ENCODE assay signal across 19 cellular contexts in genomic region chr2:9775999-9776685, GRCh38.
"Had no signal": no experiment of that assay in that cellular context is flagged by ENCODE, and none has a peak within 500 bp of the region (broad histone marks: within the 10 kb centered on the region; RNA-seq: fewer than 3 reads in every experiment).

No MANE protein-coding gene starts in this region.

- H3K27ac ChIP-seq: heart left ventricle, psoas muscle, right lobe of liver, tibial artery had no signal

- FAIRE-seq: colon, frontal cortex, islet of Langerhans had no signal

- H3K9me3 ChIP-seq: heart left ventricle, psoas muscle, right lobe of liver, tibial artery had no signal

- H3K36me3 ChIP-seq: heart left ventricle, right lobe of liver, tibial artery had no signal

- DNase-seq: dermis blood vessel endothelial cell; hypothalamus; mesenchymal stem cell; midbrain; psoas muscle; retina; right lobe of liver; stimulated activated CD4-positive, alpha-beta T cell treated with anti-CD3 and anti-CD28 coated beads, Interleukin-15, amount 100 ng/mL, for 24 hours; stimulated activated CD4-positive, alpha-beta T cell treated with anti-CD3 and anti-CD28 coated beads, Interleukin-1b, Interleukin-23, amount 100 ng/mL, for 48 hours; stimulated activated CD4-positive, alpha-beta T cell treated with anti-CD3 and anti-CD28 coated beads, Interleukin-4, amount 100 ng/mL, for 24 hours had no signal

- H3K4me1 ChIP-seq: psoas muscle, right lobe of liver had no signal

- H3K4me3 ChIP-seq: heart left ventricle, lung, psoas muscle, right lobe of liver, tibial artery had no signal

- ATAC-seq: heart left ventricle; left lobe of liver; natural killer cell treated with Interleukin-12 subunit alpha and Interleukin-12 subunit beta and Interleukin-15 and Interleukin-18, amount 100 ng/mL, for 72 hours; psoas muscle; right lobe of liver; stimulated activated memory B cell treated with anti-CD40 and anti-IgM and Interleukin-4, amounts not matched to agents 10 μg/mL and 1 μg/mL and 100 μg/mL, for 72 hours had no signal

- H3K27me3 ChIP-seq: heart left ventricle, right lobe of liver, tibial artery had no signal
